29 cellular contexts compared by ENCODE assay signal in genomic region chr1:154697710-154698109, GRCh38.
DNase-seq lines count a peak whose midpoint lies in the region; ATAC-seq, FAIRE-seq and TF ChIP-seq lines count a peak whose summit lies in the region.
"Had no signal": no experiment of that assay in that cellular context is flagged by ENCODE, and none has a peak within 500 bp of the region (broad histone marks: within the 10 kb centered on the region; RNA-seq: fewer than 3 reads in every experiment).

No MANE protein-coding gene starts in this region.

- H3K9ac ChIP-seq in astrocyte (ENCODE audit: low read length), result no peak overlapping the region
- no peak overlapping the region for H3K9ac ChIP-seq in endodermal cell (ENCODE audit: extremely low read depth, low read length, poor library complexity, severe bottlenecking)

- H3K9me3 ChIP-seq in astrocyte (ENCODE audit: insufficient read depth, low read depth, low read length) (no peaks in the 10 kb centered on the region), endodermal cell (ENCODE audit: control insufficient read depth, low read length) (no peaks in the 10 kb centered on the region)
- H3K9me3 ChIP-seq: BE2C, heart right ventricle, stomach, transverse colon had no signal

- no peaks in the 10 kb centered on the region for H3K9me3 Mint-ChIP-seq in activated CD8-positive, alpha-beta T cell treated with anti-CD3 and anti-CD28 coated beads for 36 hours
- H3K9me3 Mint-ChIP-seq in activated CD8-positive, alpha-beta T cell treated with anti-CD3 and anti-CD28 coated beads, Interleukin-2, amount 10 ng/mL, durations not matched to agents 7 days and 5 days (ENCODE audit: insufficient read depth), result no peaks in the 10 kb centered on the region
- H3K9me3 Mint-ChIP-seq in astrocyte (ENCODE audit: unreplicated experiment) (no peaks in the 10 kb centered on the region), endodermal cell (no peaks in the 10 kb centered on the region)
- H3K9me3 Mint-ChIP-seq: dendritic cell treated with granulocyte-macrophage colony-stimulating factor and Interleukin-4, amounts not matched to agents 40 ng/mL and 50 ng/mL, for 4 days; naive thymus-derived CD8-positive, alpha-beta T cell; WTC11 had no signal

- no peaks in the 10 kb centered on the region for H4K20me1 ChIP-seq in astrocyte (ENCODE audit: insufficient read depth, low read length)

- H3K4me3 ChIP-seq in astrocyte (ENCODE audit: insufficient read depth, low read depth, low read length) (no peak overlapping the region), endodermal cell (ENCODE audit: low read length) (no peak overlapping the region)
- H3K4me3 ChIP-seq: cardiac muscle cell, heart right ventricle, stomach, transverse colon had no signal

- intact Hi-C loops in activated CD8-positive, alpha-beta T cell treated with anti-CD3 and anti-CD28 coated beads for 36 hours (cut with micrococcal nuclease), result no loop called here

- H3K27me3 ChIP-seq in astrocyte (ENCODE audit: insufficient read depth, low read length), result peaks cover 9% of the 10 kb centered on the region
- peaks cover 8% of the 10 kb centered on the region for H3K27me3 ChIP-seq in endodermal cell (ENCODE audit: control insufficient read depth, insufficient read depth, low read length, poor library complexity, severe bottlenecking)
- H3K27me3 ChIP-seq: BE2C, cardiac muscle cell had no signal

- POLR2A ChIA-PET in activated CD8-positive, alpha-beta T cell treated with anti-CD3 and anti-CD28 coated beads for 36 hours (lab: Charles Lee), result no interaction called here
- POLR2A ChIA-PET in activated CD8-positive, alpha-beta T cell treated with anti-CD3 and anti-CD28 coated beads, Interleukin-2, amount 10 ng/mL, durations not matched to agents 7 days and 5 days (lab: Charles Lee), result no interaction called here

- H3K4me2 ChIP-seq in astrocyte (ENCODE audit: low read length), result peak overlapping the region; percentile 26

- no peak for DNase-seq in activated CD8-positive, alpha-beta T cell treated with anti-CD3 and anti-CD28 coated beads for 36 hours
- DNase-seq in activated CD8-positive, alpha-beta T cell treated with anti-CD3 and anti-CD28 coated beads, Interleukin-2, amount 10 ng/mL, durations not matched to agents 7 days and 5 days, result no peak
- DNase-seq in astrocyte (ENCODE audit: low read depth), result peak; percentile 22
- peak; percentile 80 for DNase-seq in kidney tubule cell (ENCODE audit: low spot score)
- no peak for DNase-seq in stimulated activated CD8-positive, alpha-beta memory T cell treated with anti-CD3 and anti-CD28 coated beads, Interleukin-4, amount 100 ng/mL, for 48 hours
- no peak for DNase-seq in iPS-NIHi11 (ENCODE audit: low spot score)
- no peak for DNase-seq in endodermal cell
- DNase-seq: activated CD4-positive, alpha-beta T cell treated with anti-CD3 and anti-CD28 coated beads, Interleukin-2, amount 50 U/mL, for 1 hour; activated CD8-positive, alpha-beta memory T cell treated with anti-CD3 and anti-CD28 coated beads, Interleukin-2, amount 50 U/mL, for 4 hours; activated naive CD4-positive, alpha-beta T cell treated with anti-CD3 and anti-CD28 coated beads, Interleukin-2, amount 50 U/mL, for 16 hours; amygdala; BE2C; GF-D8; heart right ventricle; Kasumi-1; left ventricle myocardium superior; midbrain; naive thymus-derived CD8-positive, alpha-beta T cell; NCI-H187 treated with DMSO at 0.1 percent for 48 hours; NCI-H526 treated with DMSO at 0.1 percent for 48 hours; stomach; T1000; transverse colon had no signal

- no peak overlapping the region for H3K27ac ChIP-seq in astrocyte (ENCODE audit: low read depth, low read length)
- no peak overlapping the region for H3K27ac ChIP-seq in endodermal cell (ENCODE audit: low read depth, low read length)
- H3K27ac ChIP-seq: stomach, transverse colon had no signal

- peak overlapping the region; percentile 10 for H3K27ac Mint-ChIP-seq in activated CD8-positive, alpha-beta T cell treated with anti-CD3 and anti-CD28 coated beads for 36 hours
- no peak overlapping the region for H3K27ac Mint-ChIP-seq in activated CD8-positive, alpha-beta T cell treated with anti-CD3 and anti-CD28 coated beads, Interleukin-2, amount 10 ng/mL, durations not matched to agents 7 days and 5 days
- H3K27ac Mint-ChIP-seq in astrocyte (ENCODE audit: unreplicated experiment) (no peak overlapping the region), endodermal cell (no peak overlapping the region)
- H3K27ac Mint-ChIP-seq: dendritic cell treated with granulocyte-macrophage colony-stimulating factor and Interleukin-4, amounts not matched to agents 40 ng/mL and 50 ng/mL, for 4 days; WTC11 had no signal

- H3K79me2 ChIP-seq in astrocyte (ENCODE audit: insufficient read depth, low read length), result no peaks in the 10 kb centered on the region

- peaks cover 5% of the 10 kb centered on the region for H3K27me3 Mint-ChIP-seq in activated CD8-positive, alpha-beta T cell treated with anti-CD3 and anti-CD28 coated beads for 36 hours
- H3K27me3 Mint-ChIP-seq in activated CD8-positive, alpha-beta T cell treated with anti-CD3 and anti-CD28 coated beads, Interleukin-2, amount 10 ng/mL, durations not matched to agents 7 days and 5 days (ENCODE audit: low read depth), result peaks cover 27% of the 10 kb centered on the region
- H3K27me3 Mint-ChIP-seq in astrocyte (ENCODE audit: low read depth, unreplicated experiment) (peaks cover 14% of the 10 kb centered on the region), endodermal cell (ENCODE audit: insufficient read depth) (peaks cover 3% of the 10 kb centered on the region)

- H2AFZ ChIP-seq in astrocyte (ENCODE audit: low read depth, low read length), result no peak overlapping the region

- H3K36me3 Mint-ChIP-seq in activated CD8-positive, alpha-beta T cell treated with anti-CD3 and anti-CD28 coated beads for 36 hours (ENCODE audit: low read depth), result no peaks in the 10 kb centered on the region
- H3K36me3 Mint-ChIP-seq in activated CD8-positive, alpha-beta T cell treated with anti-CD3 and anti-CD28 coated beads, Interleukin-2, amount 10 ng/mL, durations not matched to agents 7 days and 5 days (ENCODE audit: low read depth), result no peaks in the 10 kb centered on the region
- H3K36me3 Mint-ChIP-seq in astrocyte (ENCODE audit: low read depth, unreplicated experiment) (no peaks in the 10 kb centered on the region), endodermal cell (ENCODE audit: low read depth) (no peaks in the 10 kb centered on the region)
- H3K36me3 Mint-ChIP-seq: naive thymus-derived CD8-positive, alpha-beta T cell; WTC11 had no signal

- H3K4me3 Mint-ChIP-seq in activated CD8-positive, alpha-beta T cell treated with anti-CD3 and anti-CD28 coated beads for 36 hours, result no peak overlapping the region
- no peak overlapping the region for H3K4me3 Mint-ChIP-seq in activated CD8-positive, alpha-beta T cell treated with anti-CD3 and anti-CD28 coated beads, Interleukin-2, amount 10 ng/mL, durations not matched to agents 7 days and 5 days
- H3K4me3 Mint-ChIP-seq in astrocyte (ENCODE audit: unreplicated experiment) (no peak overlapping the region), endodermal cell (no peak overlapping the region)
- H3K4me3 Mint-ChIP-seq: dendritic cell treated with granulocyte-macrophage colony-stimulating factor and Interleukin-4, amounts not matched to agents 40 ng/mL and 50 ng/mL, for 4 days; naive thymus-derived CD8-positive, alpha-beta T cell; WTC11 had no signal

- H3K36me3 ChIP-seq in astrocyte (ENCODE audit: insufficient read depth, low read length), result no peaks in the 10 kb centered on the region
- no peaks in the 10 kb centered on the region for H3K36me3 ChIP-seq in endodermal cell (ENCODE audit: control insufficient read depth, insufficient read depth, low read length)
- H3K36me3 ChIP-seq: BE2C, cardiac muscle cell, heart right ventricle, stomach, transverse colon had no signal

- no peak for TF ChIP-seq CTCF in activated CD8-positive, alpha-beta T cell treated with anti-CD3 and anti-CD28 coated beads for 36 hours (IDR thresholded peaks at IDR 0.05)
- TF ChIP-seq CTCF in astrocyte (IDR thresholded peaks at IDR 0.05; ENCODE audit: insufficient read depth, low read depth, low read length), result no peak
- TF ChIP-seq CTCF in endodermal cell (conservative IDR thresholded peaks at IDR 0.05), result no peak

- H3K4me1 ChIP-seq in astrocyte (ENCODE audit: insufficient read depth, low read length) (no peaks in the 10 kb centered on the region), endodermal cell (ENCODE audit: control insufficient read depth, insufficient read depth, low read length) (no peaks in the 10 kb centered on the region)
- H3K4me1 ChIP-seq: BE2C, stomach, transverse colon had no signal

- CTCF ChIA-PET in activated CD8-positive, alpha-beta T cell treated with anti-CD3 and anti-CD28 coated beads for 36 hours (lab: Charles Lee), result interaction anchor here (1.1 to 1.4 kb wide), 2 partner anchors 11 to 177 kb away, joined by 3 read pairs; no protein-coding TSS in a partner anchor
- CTCF ChIA-PET in activated CD8-positive, alpha-beta T cell treated with anti-CD3 and anti-CD28 coated beads, Interleukin-2, amount 10 ng/mL, durations not matched to agents 7 days and 5 days (lab: Charles Lee), result no interaction called here

- FAIRE-seq in astrocyte (lab: Jason Lieb, UNC), result no peak
- FAIRE-seq: A204.1, H1 had no signal

- ATAC-seq in activated CD8-positive, alpha-beta T cell treated with anti-CD3 and anti-CD28 coated beads for 36 hours, result no peak
- no peak for ATAC-seq in activated CD8-positive, alpha-beta T cell treated with anti-CD3 and anti-CD28 coated beads, Interleukin-2, amount 10 ng/mL, durations not matched to agents 7 days and 5 days
- no peak for ATAC-seq in GM21717 (IDR thresholded peaks at IDR 0.05; ENCODE audit: unreplicated experiment)
- ATAC-seq: naive thymus-derived CD8-positive, alpha-beta T cell; WTC11 had no signal

- peaks cover 13% of the 10 kb centered on the region for H3K4me1 Mint-ChIP-seq in activated CD8-positive, alpha-beta T cell treated with anti-CD3 and anti-CD28 coated beads for 36 hours (ENCODE audit: low read depth)
- peaks cover 4% of the 10 kb centered on the region for H3K4me1 Mint-ChIP-seq in activated CD8-positive, alpha-beta T cell treated with anti-CD3 and anti-CD28 coated beads, Interleukin-2, amount 10 ng/mL, durations not matched to agents 7 days and 5 days (ENCODE audit: low read depth)
- peaks cover 13% of the 10 kb centered on the region for H3K4me1 Mint-ChIP-seq in astrocyte (ENCODE audit: low read depth, unreplicated experiment)
- H3K4me1 Mint-ChIP-seq in endodermal cell, result no peaks in the 10 kb centered on the region
- H3K4me1 Mint-ChIP-seq: naive thymus-derived CD8-positive, alpha-beta T cell had no signal

Comparison
In these comparisons a context has a peak if more than half of its experiments do, and no peak if none do; other contexts are left out.
1. DNase-seq: peak in astrocyte (single experiment) and kidney tubule cell (single experiment); none in activated CD8-positive, alpha-beta T cell treated with anti-CD3 and anti-CD28 coated beads for 36 hours (single experiment), activated CD8-positive, alpha-beta T cell treated with anti-CD3 and anti-CD28 coated beads, Interleukin-2, amount 10 ng/mL, durations not matched to agents 7 days and 5 days (single experiment), stimulated activated CD8-positive, alpha-beta memory T cell treated with anti-CD3 and anti-CD28 coated beads, Interleukin-4, amount 100 ng/mL, for 48 hours (single experiment), iPS-NIHi11 (single experiment) and endodermal cell (single experiment).